In the genomic region with DNA sequence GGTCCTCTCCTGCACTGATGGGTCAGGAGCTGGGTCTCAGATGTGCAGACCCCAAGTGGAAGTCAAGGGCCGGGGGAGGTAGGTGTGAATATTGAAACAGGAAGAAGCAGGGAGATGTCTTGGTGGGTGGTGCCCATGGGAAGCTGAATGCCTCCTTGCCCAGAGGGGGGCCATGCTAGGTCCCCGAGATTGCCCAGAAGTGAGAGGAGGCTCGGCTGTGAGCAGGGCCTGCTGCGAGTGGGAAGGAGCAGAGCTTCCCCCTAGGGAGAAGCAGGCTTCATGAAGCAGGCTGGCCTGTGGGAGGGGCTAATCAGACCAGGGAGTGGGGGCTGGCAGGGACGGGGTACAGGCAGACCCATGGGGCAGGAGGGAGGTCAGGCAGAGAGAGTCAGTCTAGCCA, we compare ENCODE assay signal across 24 cellular contexts.
"Had no signal": no experiment of that assay in that cellular context is flagged by ENCODE, and none has a peak within 500 bp of the region (broad histone marks: within the 10 kb centered on the region; RNA-seq: fewer than 3 reads in every experiment).

No MANE protein-coding gene starts in this region.

- H3K4me2 ChIP-seq: hepatocyte had no signal

- ATAC-seq: foreskin keratinocyte, gastroesophageal sphincter, heart left ventricle, left cardiac atrium, left lung, left ventricle myocardium superior, lower lobe of right lung, mucosa of descending colon had no signal

- H3K4me3 Mint-ChIP-seq: immature natural killer cell, mesothelial cell of epicardium had no signal

- H3K27me3 ChIP-seq: foreskin keratinocyte, hepatocyte had no signal

- H3K27ac Mint-ChIP-seq: immature natural killer cell, mesothelial cell of epicardium, naive B cell had no signal

- H3K36me3 Mint-ChIP-seq: immature natural killer cell, mesothelial cell of epicardium, naive B cell had no signal

- H3K4me1 ChIP-seq: esophagus muscularis mucosa, foreskin keratinocyte, gastroesophageal sphincter, heart left ventricle, left lung, lower lobe of right lung had no signal

- H3K9me3 ChIP-seq: esophagus muscularis mucosa, heart left ventricle, left lung, lower lobe of right lung, mucosa of descending colon had no signal

- FAIRE-seq: colon, endothelial cell of umbilical vein, frontal cortex had no signal

- H3K4me1 Mint-ChIP-seq: immature natural killer cell, mesothelial cell of epicardium had no signal

- H3K9me3 Mint-ChIP-seq: mesothelial cell of epicardium had no signal

- H3K36me3 ChIP-seq: esophagus muscularis mucosa, gastroesophageal sphincter, heart left ventricle, left lung, lower lobe of right lung had no signal

- H3K27ac ChIP-seq: coronary artery, dorsolateral prefrontal cortex, esophagus muscularis mucosa, foreskin keratinocyte, gastroesophageal sphincter, heart left ventricle, hepatocyte, left lung, lower lobe of right lung had no signal

- DNase-seq: dermis blood vessel endothelial cell; dorsolateral prefrontal cortex; effector CD4-positive, alpha-beta T cell; effector memory CD4-positive, alpha-beta T cell; foreskin keratinocyte; heart left ventricle; hypothalamus; immature natural killer cell; islet precursor cell; left cardiac atrium; left lung; left ventricle myocardium superior; lower lobe of right lung; mesenchymal stem cell; mucosa of descending colon; naive B cell had no signal

- H3K4me3 ChIP-seq: coronary artery, dorsolateral prefrontal cortex, esophagus muscularis mucosa, gastroesophageal sphincter, heart left ventricle, hepatocyte, left lung, lower lobe of right lung, mucosa of descending colon had no signal
